Comparison of ENCODE assay signal across 8 cellular contexts in the genomic region with DNA sequence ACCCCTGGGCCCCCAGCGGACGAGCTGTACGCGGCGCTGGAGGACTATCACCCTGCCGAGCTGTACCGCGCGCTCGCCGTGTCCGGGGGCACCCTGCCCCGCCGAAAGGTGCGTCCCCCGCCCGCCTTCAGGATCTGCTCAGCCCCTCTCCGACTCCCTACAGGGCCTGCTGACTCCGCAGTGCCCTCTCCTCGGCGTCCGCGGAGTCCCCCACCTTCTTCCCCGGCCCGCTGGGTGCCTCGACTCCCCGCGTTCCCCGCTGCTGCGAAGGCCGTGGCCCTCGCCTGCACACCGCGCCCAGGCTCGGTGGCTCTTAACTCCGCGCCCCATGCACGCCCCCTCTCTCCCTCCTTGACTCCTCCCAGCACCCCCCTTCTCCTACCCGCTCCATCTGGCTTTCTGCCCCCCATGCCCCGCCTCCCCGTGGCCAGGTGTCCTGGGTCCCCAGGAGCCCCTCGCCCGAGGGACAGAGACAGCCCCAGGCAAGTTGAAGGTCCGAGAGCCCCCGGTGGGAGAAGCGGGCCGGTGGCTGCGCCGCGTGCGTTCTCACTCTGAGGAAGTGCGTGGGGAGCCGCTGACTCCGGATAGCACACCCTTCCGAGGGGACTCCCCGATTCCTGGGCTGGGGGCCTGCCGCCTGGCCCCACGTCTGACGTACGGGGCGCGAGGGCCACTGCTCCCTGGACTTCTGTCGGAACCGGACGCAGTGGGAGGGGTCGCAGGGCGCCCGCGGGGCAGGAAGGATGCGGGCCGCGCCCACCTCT. TPM values are rescaled to one million over a fixed set of nuclear protein-coding genes. Genes with fewer than 3 reads are reported as not detected.
DNase-seq lines count a peak whose midpoint lies in the region; ATAC-seq and TF ChIP-seq lines count a peak whose summit lies in the region.

No MANE protein-coding gene starts in this region.

- intact Hi-C loops in IMR-90 (cut with micrococcal nuclease) = no loop called here

- peak overlapping the region; percentile 25; the same call in 1 of the 2 replicates for H2AK5ac ChIP-seq in IMR-90 (ENCODE audit: low read depth, low read length)

- H2BK120ac ChIP-seq in IMR-90 (ENCODE audit: low read depth, low read length) = 0 out of 2 replicates have a peak overlapping the region, but pooled peaks have one; percentile 19

- peaks cover 14% of the 10 kb centered on the region; the same call in 1 of the 2 replicates for H3K36me3 ChIP-seq in IMR-90 (ENCODE audit: control insufficient read depth, insufficient read depth, low read length)
- no peaks in the 10 kb centered on the region for H3K36me3 ChIP-seq in fibroblast of lung (ENCODE audit: control insufficient read depth, insufficient read depth, low read length)
- no peaks in the 10 kb centered on the region for H3K36me3 ChIP-seq in osteoblast (ENCODE audit: insufficient read depth, low read length)

- ATAC-seq in IMR-90 (ENCODE audit: low read depth) = peak; percentile 6
- no peak for ATAC-seq in HG03039 (IDR thresholded peaks at IDR 0.05; ENCODE audit: unreplicated experiment)
- ATAC-seq in GM18511 (IDR thresholded peaks at IDR 0.05; ENCODE audit: unreplicated experiment) = no peak

- H3K18ac ChIP-seq in IMR-90 (ENCODE audit: low read depth, low read length) = no peak overlapping the region; the same call in 1 of the 2 replicates

- DNase-seq in IMR-90 (no peak), activated T-cell treated with anti-CD3 and anti-CD28 coated beads for 4 hours (peak; percentile 43), fibroblast of lung (ENCODE audit: low read depth in 2 of 2) (peak in 1 of 2 donors; percentile 30), osteoblast (ENCODE audit: insufficient read length, low spot score, missing footprints) (peak; percentile 81), SHP77 (lab: John Stamatoyannopoulos, UW) (no peak), NCI-H187 treated with DMSO at 0.1 percent for 48 hours (lab: John Stamatoyannopoulos, UW) (no peak)

- peaks cover 3 to 36% of the 10 kb centered on the region in 2 experiments; a peak in 3 of 4 replicates for H3K79me1 ChIP-seq in IMR-90 (ENCODE audit: low read depth in 1 of 2, low read length in 2 of 2)

- H3K4me1 ChIP-seq in IMR-90 (ENCODE audit: control insufficient read depth, insufficient read depth, low read length) (peaks cover 18% of the 10 kb centered on the region), fibroblast of lung (ENCODE audit: control insufficient read depth, extremely low read depth, insufficient read depth, low read length) (peaks cover 7% of the 10 kb centered on the region), osteoblast (ENCODE audit: insufficient read depth, low read length) (peaks cover 5% of the 10 kb centered on the region)

- H3K4me3 ChIP-seq in IMR-90 (ENCODE audit: insufficient read depth, low read depth, low read length) (peak overlapping the region; percentile 59), fibroblast of lung (replicated peaks in 1 of 4; ENCODE audit: control extremely low read depth in 1 of 4, insufficient read depth in 1 of 4, low read depth in 3 of 4, low read length in 4 of 4) (peak overlapping the region; percentile 41 to 80 (median 56)), osteoblast (ENCODE audit: insufficient read depth, low read length) (peak overlapping the region; percentile 56)

- no peak for TF ChIP-seq POLR2A in IMR-90 (IDR thresholded peaks at IDR 0.05; ENCODE audit: low read depth, low read length)

- no TSS peak for BruUV-seq in IMR-90 (replicated peaks; lab: Mats Ljungman, UMichigan)

- H4K8ac ChIP-seq in IMR-90 (ENCODE audit: low read depth in 2 of 2, low read length in 2 of 2) = peak overlapping the region in 1 of 2 experiments; percentile 26; a peak in 1 of 4 replicates

- POLR2A ChIA-PET in IMR-90 (lab: Charles Lee; ENCODE audit: unreplicated experiment) = interaction anchor here (0.6 kb wide), 1 partner anchor 77 kb away, joined by 3 read pairs; no protein-coding TSS in a partner anchor

- H3K9ac ChIP-seq in IMR-90 (ENCODE audit: low read depth, low read length) (peak overlapping the region; percentile 74), fibroblast of lung (ENCODE audit: insufficient read depth, low read length) (peak overlapping the region; percentile 53)

- no peak overlapping the region for H4K5ac ChIP-seq in IMR-90 (ENCODE audit: low read depth, low read length)

- H2BK20ac ChIP-seq in IMR-90 (ENCODE audit: low read depth, low read length) = no peak overlapping the region; the same call in 1 of the 2 replicates

- CTCF ChIA-PET in IMR-90 (lab: Yijun Ruan, JAX) = interaction anchor here (7.8 kb wide), 1 partner anchor 15 kb away, joined by 128 read pairs; no protein-coding TSS in a partner anchor

- H4K20me1 ChIP-seq in IMR-90 (ENCODE audit: insufficient read depth, low read length) (no peaks in the 10 kb centered on the region; the same call in 1 of the 2 replicates), fibroblast of lung (ENCODE audit: control insufficient read depth, extremely low read depth, insufficient read depth, low read length) (no peaks in the 10 kb centered on the region), osteoblast (ENCODE audit: insufficient read depth, low read length) (peaks cover 3% of the 10 kb centered on the region)

- no peaks in the 10 kb centered on the region for H3K9me3 ChIP-seq in IMR-90 (ENCODE audit: control insufficient read depth, insufficient read depth, low read length)
- no peaks in the 10 kb centered on the region for H3K9me3 ChIP-seq in fibroblast of lung (ENCODE audit: control insufficient read depth, insufficient read depth, low read depth, low read length)
- no peaks in the 10 kb centered on the region for H3K9me3 ChIP-seq in osteoblast (ENCODE audit: low read depth, low read length)

- in situ Hi-C loops in IMR-90 (cut with MboI; ENCODE audit: low sequenced_read_pairs) = no loop called here

- H3K23ac ChIP-seq in IMR-90 (ENCODE audit: low read depth, low read length) = peak overlapping the region; percentile 73

- TF ChIP-seq CTCF in IMR-90 (conservative IDR thresholded peaks at IDR 0.05; ENCODE audit: low read depth, low read length) = no peak
- no peak for TF ChIP-seq CTCF in fibroblast of lung (conservative IDR thresholded peaks at IDR 0.05 in 1 of 2, IDR thresholded peaks at IDR 0.05 in 1 of 2; ENCODE audit: low read depth in 1 of 2, low read length in 2 of 2)
- no peak for TF ChIP-seq CTCF in osteoblast (IDR thresholded peaks at IDR 0.05; ENCODE audit: extremely low read depth, low read depth, low read length)

- peak overlapping the region; percentile 30 for H3K27ac ChIP-seq in IMR-90 (ENCODE audit: insufficient read depth, low read length)
- H3K27ac ChIP-seq in fibroblast of lung (ENCODE audit: insufficient read depth, low read length) = no peak overlapping the region
- H3K27ac ChIP-seq in osteoblast (ENCODE audit: low read depth, low read length) = no peak overlapping the region

- no peak overlapping the region for H2BK5ac ChIP-seq in IMR-90 (ENCODE audit: low read depth, low read length, poor library complexity, severe bottlenecking)

- peak overlapping the region; percentile 36 for H3K14ac ChIP-seq in IMR-90 (replicated peaks; ENCODE audit: low read depth, low read length)

- H2AK9ac ChIP-seq in IMR-90 (replicated peaks; ENCODE audit: low read depth, low read length, poor library complexity) = peak overlapping the region; percentile 87

- H3K79me2 ChIP-seq in fibroblast of lung (ENCODE audit: control insufficient read depth, insufficient read depth, low read length) (no peaks in the 10 kb centered on the region), osteoblast (ENCODE audit: insufficient read depth, low read length) (no peaks in the 10 kb centered on the region)

- no peak overlapping the region; the same call in 1 of the 2 replicates for H4K91ac ChIP-seq in IMR-90 (ENCODE audit: insufficient read depth, low read depth, low read length)

- WGBS in IMR-90 (ENCODE audit: extremely low coverage in 2 of 2, insufficient read length in 1 of 2), 2 experiments = 4% methylated on average over 31 of the region's 72 CpGs; no CpG with 5 or more reads in 1 of the 2 experiments

- H3K56ac ChIP-seq in IMR-90 (ENCODE audit: extremely low read depth, insufficient read depth, low read length) = no peak overlapping the region

- H3K27me3 ChIP-seq in IMR-90 (ENCODE audit: control insufficient read depth, insufficient read depth, low read length) = no peaks in the 10 kb centered on the region
- peaks cover 16% of the 10 kb centered on the region for H3K27me3 ChIP-seq in fibroblast of lung (ENCODE audit: control insufficient read depth, insufficient read depth, low read length)
- peaks cover 32% of the 10 kb centered on the region for H3K27me3 ChIP-seq in osteoblast (ENCODE audit: insufficient read depth, low read length)

- peak overlapping the region; percentile 33; the same call in 1 of the 2 replicates for H3K4ac ChIP-seq in IMR-90 (ENCODE audit: low read depth, low read length)

- H2AFZ ChIP-seq in IMR-90 (replicated peaks; ENCODE audit: low read length, poor library complexity) (peak overlapping the region; percentile 90), fibroblast of lung (ENCODE audit: low read length) (no peak overlapping the region), osteoblast (ENCODE audit: low read length) (no peak overlapping the region)

- TF ChIP-seq RAD21 in IMR-90 (IDR thresholded peaks at IDR 0.05; ENCODE audit: low read length) = no peak

- no peak overlapping the region for H2BK15ac ChIP-seq in IMR-90 (ENCODE audit: low read depth, low read length)

- peaks cover 21% of the 10 kb centered on the region for H3K9me1 ChIP-seq in IMR-90 (ENCODE audit: insufficient read depth, low read length)

- dilution Hi-C loops in IMR-90 (cut with HindIII; ENCODE audit: low sequenced_read_pairs, unreplicated experiment) = no loop called here

- H3K4me2 ChIP-seq in IMR-90 (ENCODE audit: low read depth, low read length) = peak overlapping the region; percentile 69
- peak overlapping the region; percentile 64 for H3K4me2 ChIP-seq in fibroblast of lung (ENCODE audit: extremely low read depth, insufficient read depth, low read length)
- H3K4me2 ChIP-seq in osteoblast (ENCODE audit: insufficient read depth, low read length) = peak overlapping the region; percentile 61

RNA-seq across cellular contexts. Expression of a gene that starts 0.6 kb away (rescaled TPM):
- 2.5 and 2.7 TPM in 2 replicates for total RNA-seq in IMR-90 (2012; rRNA removed)
- polyA plus RNA-seq in IMR-90 (2012; rRNA removed) = 5.3 and 5.9 TPM in 2 replicates
- polyA plus RNA-seq in IMR-90 (2012; cell fraction: cytosol; rRNA removed) = 6.4 and 9.7 TPM in 2 replicates
- 20.2 and 22.8 TPM in 2 replicates for polyA plus RNA-seq in IMR-90 (2012; cell fraction: nucleus; rRNA removed; ENCODE audit: low replicate concordance)
- total RNA-seq in fibroblast of lung = 11.3 and 12.1 TPM in 2 replicates
- 4.9 and 5.3 TPM in 2 replicates for polyA plus RNA-seq in fibroblast of lung
- polyA plus RNA-seq in fibroblast of lung (2012) = 6.0 and 6.7 TPM in 2 replicates
- polyA minus RNA-seq in fibroblast of lung (ENCODE audit: low replicate concordance) = 7.3 and 10.0 TPM in 2 replicates
- total RNA-seq in osteoblast = 4.7 and 6.5 TPM in 2 replicates

RNA-seq across cellular contexts. Expression of a gene that starts 43.9 kb away (rescaled TPM):
- total RNA-seq in IMR-90 (2012; rRNA removed) (6.6 and 23.1 TPM in 2 replicates), fibroblast of lung (2.1 and 3.8 TPM in 2 replicates), osteoblast (3.3 and 3.5 TPM in 2 replicates)
- polyA plus RNA-seq in IMR-90 (2012; rRNA removed) (34.1 and 120 TPM in 2 replicates), fibroblast of lung (4.1 and 15.9 TPM in 2 replicates)
- 127 and 458 TPM in 2 replicates for polyA plus RNA-seq in IMR-90 (2012; cell fraction: cytosol; rRNA removed)
- polyA plus RNA-seq in IMR-90 (2012; cell fraction: nucleus; rRNA removed; ENCODE audit: low replicate concordance) = 1,801 and 2,637 TPM in 2 replicates
- 7.9 and 23.3 TPM in 2 replicates for polyA plus RNA-seq in fibroblast of lung (2012)
- 16.6 and 62.1 TPM in 2 replicates for polyA minus RNA-seq in fibroblast of lung (ENCODE audit: low replicate concordance)

RNA-seq across cellular contexts. Expression of a gene that starts 55.8 kb away (rescaled TPM):
- total RNA-seq in IMR-90 (2012; rRNA removed) (5.7 and 5.8 TPM in 2 replicates), fibroblast of lung (11.3 and 12.4 TPM in 2 replicates), osteoblast (10.5 and 13.0 TPM in 2 replicates)
- polyA plus RNA-seq in IMR-90 (2012; rRNA removed) (12.1 and 13.6 TPM in 2 replicates), fibroblast of lung (13.0 and 13.6 TPM in 2 replicates)
- polyA plus RNA-seq in IMR-90 (2012; cell fraction: cytosol; rRNA removed) = 9.7 and 10.3 TPM in 2 replicates
- polyA plus RNA-seq in IMR-90 (2012; cell fraction: nucleus; rRNA removed; ENCODE audit: low replicate concordance) = 10.9 and 17.0 TPM in 2 replicates
- 10.5 and 10.6 TPM in 2 replicates for polyA plus RNA-seq in fibroblast of lung (2012)
- 14.5 and 30.9 TPM in 2 replicates for polyA minus RNA-seq in fibroblast of lung (ENCODE audit: low replicate concordance)

Comparison
In these comparisons a context has a peak if more than half of its experiments do, and no peak if none do; other contexts are left out.
1. DNase-seq: peak in activated T-cell treated with anti-CD3 and anti-CD28 coated beads for 4 hours (single experiment) and osteoblast (single experiment); none in IMR-90 (single experiment), SHP77 (0 of 2) and NCI-H187 treated with DMSO at 0.1 percent for 48 hours (single experiment).
2. Peak in every context shown above with its lines, with median percentiles within 50 percentile points of each other: H3K4me2 ChIP-seq and H3K4me3 ChIP-seq.